Comparison of ENCODE assay signal across 7 cellular contexts in the genomic region with DNA sequence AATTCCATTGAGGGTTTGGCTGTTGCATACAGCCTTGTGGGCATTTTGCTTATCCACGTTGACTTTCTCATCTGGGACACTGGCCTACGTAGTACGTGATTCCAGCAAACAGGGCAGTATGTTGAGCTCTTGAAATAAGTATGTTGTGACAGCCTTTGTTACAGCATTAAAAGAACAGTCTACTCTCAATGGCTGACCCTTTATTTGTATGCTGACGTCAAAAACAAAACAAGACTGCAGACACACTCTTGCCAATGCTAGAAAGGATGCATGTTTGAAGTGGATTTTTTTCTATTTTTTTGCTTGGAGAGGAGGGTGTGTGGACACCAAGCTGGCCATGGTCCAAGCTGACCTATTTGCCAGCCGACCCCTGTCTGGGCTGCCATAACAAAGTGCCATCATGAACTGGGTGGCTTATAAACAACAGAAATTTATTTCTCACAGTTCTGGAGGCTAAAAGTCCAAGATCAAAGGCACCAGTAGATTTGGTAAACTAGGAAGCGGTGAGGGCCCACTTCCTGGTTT. TPM values are rescaled to one million over a fixed set of nuclear protein-coding genes. Genes with fewer than 3 reads are reported as not detected.
DNase-seq lines count a peak whose midpoint lies in the region; ATAC-seq and TF ChIP-seq lines count a peak whose summit lies in the region.

No MANE protein-coding gene starts in this region.

- H3K27me3 ChIP-seq in spleen (replicated peaks in 1 of 7): no peaks in the 10 kb centered on the region

- TF ChIP-seq CTCF in WI38 (IDR thresholded peaks at IDR 0.05; ENCODE audit: low read depth, low read length): no peak
- no peak for TF ChIP-seq CTCF in fibroblast of villous mesenchyme (IDR thresholded peaks at IDR 0.05; ENCODE audit: insufficient read depth, low read depth, low read length)
- TF ChIP-seq CTCF in spleen (IDR thresholded peaks at IDR 0.05 in 8 of 11, conservative IDR thresholded peaks at IDR 0.05 in 3 of 11): no peak

- no peaks in the 10 kb centered on the region for H3K9me3 ChIP-seq in spleen

- TF ChIP-seq POLR2A in spleen (IDR thresholded peaks at IDR 0.05): no peak

- H3K36me3 ChIP-seq in spleen: peaks cover 0 to 29% (median 10%) of the 10 kb centered on the region in 6 donors

- DNase-seq in fibroblast of villous mesenchyme (ENCODE audit: low read depth): no peak
- DNase-seq in spleen: no peak
- DNase-seq in NCI-H1105 treated with DMSO at 0.1 percent for 48 hours (lab: John Stamatoyannopoulos, UW): no peak
- DNase-seq in left colon: no peak

- ATAC-seq in HG03159 (IDR thresholded peaks at IDR 0.05; ENCODE audit: unreplicated experiment) (peak; percentile 12), left colon (no peak), GM21528 (IDR thresholded peaks at IDR 0.05; ENCODE audit: low FRiP score, unreplicated experiment) (no peak)

- intact Hi-C loops in spleen (cut with DNase I; ENCODE audit: low total_unique reads) (no loop called here), left colon (cut with DNase I, micrococcal nuclease) (no loop called here)

- peak overlapping the region in 7 of 8 donors; percentile 78 to 91 (median 87) for H3K27ac ChIP-seq in spleen

- 78 to 88% (median 83%) methylated on average over 6 of the region's 6 CpGs for WGBS in spleen, 5 donors

- H3K4me3 ChIP-seq in WI38 (ENCODE audit: low read depth, low read length) (peak overlapping the region; percentile 94), fibroblast of villous mesenchyme (ENCODE audit: low read depth, low read length) (peak overlapping the region; percentile 95), spleen (peak overlapping the region in 6 of 8 donors; percentile 66 to 91 (median 82))

- H3K4me1 ChIP-seq in spleen: peaks cover 12 to 33% (median 20%) of the 10 kb centered on the region in 6 donors

RNA-seq across cellular contexts. Expression of gene SNHG17, which starts 10.8 kb away (rescaled TPM):
- total RNA-seq in fibroblast of villous mesenchyme (7.4 and 8.6 TPM in 2 replicates), spleen (10 to 100 TPM; 28.7 to 56.1 (median 33.7) TPM), left colon (10 to 100 TPM; 15.8 to 43.5 TPM)
- 10 to 100 TPM; 42.0 to 58.0 (median 47.0) TPM for polyA plus RNA-seq in spleen

RNA-seq across cellular contexts. Expression of gene RALGAPB, which starts 26.7 kb away (rescaled TPM):
- total RNA-seq in fibroblast of villous mesenchyme: 38.3 and 45.8 TPM in 2 replicates
- total RNA-seq in spleen: 10 to 100 TPM; 34.1 to 62.5 (median 49.3) TPM
- 10 to 100 TPM in 1 of 3 donors, 1 to 10 TPM in 2; 6.8 to 10.2 (median 9.1) TPM for polyA plus RNA-seq in spleen
- 10 to 100 TPM; 37.1 to 44.4 TPM for total RNA-seq in left colon
